9 cellular contexts compared by ENCODE assay signal in the genomic region with DNA sequence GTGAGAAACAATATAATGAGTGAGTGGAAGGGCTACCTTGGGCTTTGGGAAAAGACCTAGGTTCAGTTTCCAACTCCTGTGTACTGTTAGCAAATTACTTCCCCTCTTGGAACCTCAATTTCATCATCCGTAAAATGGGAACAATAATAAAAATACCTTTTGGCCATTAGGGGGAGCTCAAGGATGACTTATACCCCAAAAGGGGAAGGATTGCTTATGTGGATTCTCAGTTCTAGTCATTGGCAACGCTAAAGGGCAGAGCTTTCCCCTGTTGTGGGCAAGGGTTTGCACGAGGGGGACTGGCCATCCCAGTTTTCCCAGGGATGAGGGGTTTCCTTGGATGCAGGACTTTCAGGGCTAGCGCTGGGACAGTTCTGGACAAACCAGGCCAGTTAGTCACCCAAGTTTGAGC. TPM values are rescaled to one million over a fixed set of nuclear protein-coding genes. Genes with fewer than 3 reads are reported as not detected.
A peak's percentile ranks its signal among the peaks of the same experiment; 100 is the strongest.
DNase-seq lines count a peak whose midpoint lies in the region; ATAC-seq and TF ChIP-seq lines count a peak whose summit lies in the region.
"Had no signal": no experiment of that assay in that cellular context is flagged by ENCODE, and none has a peak within 500 bp of the region (broad histone marks: within the 10 kb centered on the region; RNA-seq: fewer than 3 reads in every experiment).

No MANE protein-coding gene starts in this region.

- H3K27me3 Mint-ChIP-seq in type B pancreatic cell = peaks cover 15% of the 10 kb centered on the region

- H3K4me1 Mint-ChIP-seq in type B pancreatic cell (ENCODE audit: unreplicated experiment) = peaks cover 13% of the 10 kb centered on the region

- H3K36me3 Mint-ChIP-seq in type B pancreatic cell = no peaks in the 10 kb centered on the region

- peak; percentile 43 for DNase-seq in NCI-H1092 treated with DMSO at 0.1 percent for 48 hours (lab: John Stamatoyannopoulos, UW)
- DNase-seq in NCI-H1092 (lab: John Stamatoyannopoulos, UW) = no peak
- peak; percentile 31 for DNase-seq in NCI-H1694 (lab: John Stamatoyannopoulos, UW)
- peak; percentile 2 for DNase-seq in activated effector memory CD4-positive, alpha-beta T cell treated with Interleukin-2 at 50 U/mL for 16 hours
- peak; percentile 69 for DNase-seq in iPS-NIHi11 (ENCODE audit: low spot score)
- no peak for DNase-seq in type B pancreatic cell (ENCODE audit: extremely low spot score, unreplicated experiment)
- no peak for DNase-seq in activated CD4-positive, CD25-positive, alpha-beta regulatory T cell (lab: John Stamatoyannopoulos, UW)
- DNase-seq: right cardiac atrium had no signal

- no peaks in the 10 kb centered on the region for H3K9me3 Mint-ChIP-seq in type B pancreatic cell

- no peak overlapping the region for H3K4me3 Mint-ChIP-seq in type B pancreatic cell

- ATAC-seq in GM21367 (IDR thresholded peaks at IDR 0.05; ENCODE audit: unreplicated experiment) = peak; percentile 31

- H3K27ac Mint-ChIP-seq in type B pancreatic cell = no peak overlapping the region

- peak; percentile 74 for TF ChIP-seq CTCF in type B pancreatic cell (conservative IDR thresholded peaks at IDR 0.05)

RNA-seq across cellular contexts. Expression of a gene that starts 3.1 kb away (rescaled TPM):
- total RNA-seq in type B pancreatic cell (ENCODE audit: low replicate concordance) = 69.0 and 73.9 TPM in 2 replicates

RNA-seq across cellular contexts. Expression of a gene that starts 3.8 kb away (rescaled TPM):
- 10.7 and 11.0 TPM in 2 replicates for total RNA-seq in type B pancreatic cell (ENCODE audit: low replicate concordance)

Comparison
In these comparisons a context has a peak if more than half of its experiments do, and no peak if none do; other contexts are left out.
1. DNase-seq: peak in NCI-H1092 treated with DMSO at 0.1 percent for 48 hours (single experiment), NCI-H1694 (single experiment), activated effector memory CD4-positive, alpha-beta T cell treated with Interleukin-2 at 50 U/mL for 16 hours (single experiment) and iPS-NIHi11 (single experiment); none in NCI-H1092 (single experiment), type B pancreatic cell (single experiment) and activated CD4-positive, CD25-positive, alpha-beta regulatory T cell (0 of 4).